1 cellular context compared by ENCODE assay signal in the genomic region with DNA sequence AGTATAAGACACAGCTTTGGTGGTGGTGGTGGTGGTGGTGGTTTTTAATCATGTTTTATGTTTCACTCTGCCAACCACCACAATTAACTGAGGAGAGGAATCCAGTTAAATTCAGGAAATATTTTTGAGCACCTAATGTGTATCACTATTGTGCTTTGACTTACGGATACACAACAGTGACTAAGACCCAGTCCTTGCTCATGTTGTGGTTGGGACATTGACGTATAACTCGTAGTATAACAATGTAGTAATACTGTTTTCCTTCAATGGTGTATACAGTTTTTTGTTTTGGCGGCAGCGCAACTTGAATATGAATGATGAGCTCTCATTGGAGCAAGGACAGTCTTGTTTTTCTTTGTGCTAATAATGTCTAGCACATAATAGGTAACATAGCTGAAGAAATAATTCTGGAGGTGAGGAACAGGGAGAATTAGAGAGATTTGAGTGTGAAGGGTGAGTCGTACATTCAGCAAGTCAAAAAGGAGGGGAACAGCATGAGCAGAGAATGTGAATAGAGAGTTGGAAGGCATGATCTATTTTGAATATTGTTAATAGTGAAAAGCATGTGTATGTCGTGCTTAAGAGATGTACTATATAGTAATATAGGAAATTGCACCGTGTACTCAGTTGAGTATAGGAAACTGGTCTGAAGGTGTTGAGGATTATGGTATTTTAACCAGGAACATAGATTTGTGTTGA.
TF ChIP-seq lines count a peak whose summit lies in the region.

No MANE protein-coding gene starts in this region.

TF ChIP-seq in K562, 482 proteins besides CTCF, POLR2A, EP300 and RAD21:
- TF ChIP-seq, protein P1, sequence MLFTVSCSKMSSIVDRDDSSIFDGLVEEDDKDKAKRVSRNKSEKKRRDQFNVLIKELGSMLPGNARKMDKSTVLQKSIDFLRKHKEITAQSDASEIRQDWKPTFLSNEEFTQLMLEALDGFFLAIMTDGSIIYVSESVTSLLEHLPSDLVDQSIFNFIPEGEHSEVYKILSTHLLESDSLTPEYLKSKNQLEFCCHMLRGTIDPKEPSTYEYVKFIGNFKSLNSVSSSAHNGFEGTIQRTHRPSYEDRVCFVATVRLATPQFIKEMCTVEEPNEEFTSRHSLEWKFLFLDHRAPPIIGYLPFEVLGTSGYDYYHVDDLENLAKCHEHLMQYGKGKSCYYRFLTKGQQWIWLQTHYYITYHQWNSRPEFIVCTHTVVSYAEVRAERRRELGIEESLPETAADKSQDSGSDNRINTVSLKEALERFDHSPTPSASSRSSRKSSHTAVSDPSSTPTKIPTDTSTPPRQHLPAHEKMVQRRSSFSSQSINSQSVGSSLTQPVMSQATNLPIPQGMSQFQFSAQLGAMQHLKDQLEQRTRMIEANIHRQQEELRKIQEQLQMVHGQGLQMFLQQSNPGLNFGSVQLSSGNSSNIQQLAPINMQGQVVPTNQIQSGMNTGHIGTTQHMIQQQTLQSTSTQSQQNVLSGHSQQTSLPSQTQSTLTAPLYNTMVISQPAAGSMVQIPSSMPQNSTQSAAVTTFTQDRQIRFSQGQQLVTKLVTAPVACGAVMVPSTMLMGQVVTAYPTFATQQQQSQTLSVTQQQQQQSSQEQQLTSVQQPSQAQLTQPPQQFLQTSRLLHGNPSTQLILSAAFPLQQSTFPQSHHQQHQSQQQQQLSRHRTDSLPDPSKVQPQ (CRISPR knock-in tag; IDR thresholded peaks at IDR 0.05; ENCODE audit: borderline replicate concordance): no peak
- peak; percentile 33; the same call in 1 of the 2 replicates for TF ChIP-seq SUPT5H (IDR thresholded peaks at IDR 0.05)
- TF ChIP-seq, protein P2, sequence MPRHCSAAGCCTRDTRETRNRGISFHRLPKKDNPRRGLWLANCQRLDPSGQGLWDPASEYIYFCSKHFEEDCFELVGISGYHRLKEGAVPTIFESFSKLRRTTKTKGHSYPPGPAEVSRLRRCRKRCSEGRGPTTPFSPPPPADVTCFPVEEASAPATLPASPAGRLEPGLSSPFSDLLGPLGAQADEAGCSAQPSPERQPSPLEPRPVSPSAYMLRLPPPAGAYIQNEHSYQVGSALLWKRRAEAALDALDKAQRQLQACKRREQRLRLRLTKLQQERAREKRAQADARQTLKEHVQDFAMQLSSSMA (CRISPR knock-in tag; IDR thresholded peaks at IDR 0.05): no peak
